8 cellular contexts compared by ENCODE assay signal in genomic region chr16:27426423-27427408, GRCh38. TPM values are rescaled to one million over a fixed set of nuclear protein-coding genes. Genes with fewer than 3 reads are reported as not detected.
DNase-seq lines count a peak whose midpoint lies in the region; ATAC-seq and FAIRE-seq lines count a peak whose summit lies in the region.

No MANE protein-coding gene starts in this region.

- H3K27me3 Mint-ChIP-seq in activated naive CD4-positive, alpha-beta T cell treated with anti-CD3 and anti-CD28 coated beads, Interleukin-2, amount 50 U/mL, for 24 hours = no peaks in the 10 kb centered on the region
- no peaks in the 10 kb centered on the region for H3K27me3 Mint-ChIP-seq in stimulated activated naive B cell treated with anti-CD40 and anti-IgM and Interleukin-4, amounts not matched to agents 10 μg/mL and 1 μg/mL and 100 μg/mL, for 72 hours

- in situ Hi-C loops in SK-MEL-5 (cut with HindIII; ENCODE audit: low pct_unique_long_range_greater_than_20kb, low sequenced_read_pairs) = no loop called here

- peaks cover 61% of the 10 kb centered on the region for H3K4me1 Mint-ChIP-seq in activated naive CD4-positive, alpha-beta T cell treated with anti-CD3 and anti-CD28 coated beads, Interleukin-2, amount 50 U/mL, for 24 hours
- H3K4me1 Mint-ChIP-seq in stimulated activated naive B cell treated with anti-CD40 and anti-IgM and Interleukin-4, amounts not matched to agents 10 μg/mL and 1 μg/mL and 100 μg/mL, for 72 hours = peaks cover 59 to 90% of the 10 kb centered on the region in 2 donors

- peaks cover 5% of the 10 kb centered on the region for H3K9me3 Mint-ChIP-seq in activated naive CD4-positive, alpha-beta T cell treated with anti-CD3 and anti-CD28 coated beads, Interleukin-2, amount 50 U/mL, for 24 hours
- peaks cover 4 to 5% of the 10 kb centered on the region in 2 donors for H3K9me3 Mint-ChIP-seq in stimulated activated naive B cell treated with anti-CD40 and anti-IgM and Interleukin-4, amounts not matched to agents 10 μg/mL and 1 μg/mL and 100 μg/mL, for 72 hours

- H3K4me3 Mint-ChIP-seq in activated naive CD4-positive, alpha-beta T cell treated with anti-CD3 and anti-CD28 coated beads, Interleukin-2, amount 50 U/mL, for 24 hours = peak overlapping the region; percentile 43
- H3K4me3 Mint-ChIP-seq in stimulated activated naive B cell treated with anti-CD40 and anti-IgM and Interleukin-4, amounts not matched to agents 10 μg/mL and 1 μg/mL and 100 μg/mL, for 72 hours = peak overlapping the region; percentile 37 to 55

- H3K36me3 Mint-ChIP-seq in activated naive CD4-positive, alpha-beta T cell treated with anti-CD3 and anti-CD28 coated beads, Interleukin-2, amount 50 U/mL, for 24 hours = peaks cover 39% of the 10 kb centered on the region
- H3K36me3 Mint-ChIP-seq in stimulated activated naive B cell treated with anti-CD40 and anti-IgM and Interleukin-4, amounts not matched to agents 10 μg/mL and 1 μg/mL and 100 μg/mL, for 72 hours = peaks cover 73 to 89% of the 10 kb centered on the region in 2 donors

- peak; percentile 80 for ATAC-seq in GM21381 (IDR thresholded peaks at IDR 0.05; ENCODE audit: unreplicated experiment)
- peak; percentile 69 for ATAC-seq in HG03565 (IDR thresholded peaks at IDR 0.05; ENCODE audit: unreplicated experiment)
- peak; percentile 82 to 87 for ATAC-seq in stimulated activated naive B cell treated with anti-CD40 and anti-IgM and Interleukin-4, amounts not matched to agents 10 μg/mL and 1 μg/mL and 100 μg/mL, for 72 hours (replicated peaks)

- peak; percentile 64 for DNase-seq in GM04503 (ENCODE audit: low read depth)
- DNase-seq in SK-MEL-5 (ENCODE audit: low read depth, low spot score) = peak; percentile 47
- peak; percentile 71 for DNase-seq in left kidney (ENCODE audit: low read depth, low spot score)
- DNase-seq in stimulated activated naive B cell treated with anti-CD40 and anti-IgM and Interleukin-4, amounts not matched to agents 10 μg/mL and 1 μg/mL and 100 μg/mL, for 72 hours = peak; percentile 77
- DNase-seq in frontal cortex (ENCODE audit: low spot score in 2 of 2) = no peak

- H3K27ac Mint-ChIP-seq in activated naive CD4-positive, alpha-beta T cell treated with anti-CD3 and anti-CD28 coated beads, Interleukin-2, amount 50 U/mL, for 24 hours = peak overlapping the region; percentile 68
- H3K27ac Mint-ChIP-seq in stimulated activated naive B cell treated with anti-CD40 and anti-IgM and Interleukin-4, amounts not matched to agents 10 μg/mL and 1 μg/mL and 100 μg/mL, for 72 hours = peak overlapping the region; percentile 95

- no peak for FAIRE-seq in frontal cortex (lab: Jason Lieb, UNC)

RNA-seq across cellular contexts. Expression of gene IL21R, which starts 24.7 kb away (rescaled TPM):
- 0.29 and 0.61 TPM in 2 replicates for total RNA-seq in SK-MEL-5 (2014; rRNA removed; shearing (Covaris generic))
- polyA plus RNA-seq in SK-MEL-5 (2015; cell fraction: cytosol; rRNA removed) = 0.49 and 1.1 TPM in 2 replicates
- polyA plus RNA-seq in SK-MEL-5 (2015; cell fraction: nucleus; rRNA removed) = 0.05 TPM in 1 of 2 replicates, not detected in the other
- total RNA-seq in frontal cortex = 0.41 TPM

Comparison
In these comparisons a context has a peak if more than half of its experiments do, and no peak if none do; other contexts are left out.
1. DNase-seq: peak in GM04503 (single experiment), SK-MEL-5 (single experiment), left kidney (single experiment) and stimulated activated naive B cell treated with anti-CD40 and anti-IgM and Interleukin-4, amounts not matched to agents 10 μg/mL and 1 μg/mL and 100 μg/mL, for 72 hours (single experiment); none in frontal cortex (0 of 2).
2. Peak in every context shown above with its lines, with median percentiles within 50 percentile points of each other: ATAC-seq.